9 cellular contexts compared by ENCODE assay signal in the genomic region with DNA sequence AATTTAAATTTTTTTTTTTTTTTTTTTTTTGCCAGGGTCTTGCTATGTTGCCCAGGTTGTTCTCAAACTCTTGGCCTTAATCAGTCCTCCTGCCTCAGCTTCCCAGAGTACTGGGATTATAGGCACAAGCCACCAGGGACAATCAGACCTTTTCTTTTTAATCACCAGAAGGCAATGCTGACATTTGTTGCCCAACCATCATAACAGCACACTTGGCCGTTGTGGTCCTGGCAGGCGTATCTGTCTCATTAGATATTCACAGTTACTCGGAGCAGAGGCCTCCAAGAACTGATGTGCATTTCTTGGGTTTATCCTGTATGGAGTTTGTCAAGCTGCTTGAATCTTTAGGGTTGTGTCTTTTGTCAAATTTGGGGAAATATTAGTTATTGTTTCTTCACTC.
"Had no signal": no experiment of that assay in that cellular context is flagged by ENCODE, and none has a peak within 500 bp of the region (broad histone marks: within the 10 kb centered on the region; RNA-seq: fewer than 3 reads in every experiment).

No MANE protein-coding gene starts in this region.

- H3K4me1 ChIP-seq: HAP-1 had no signal

- ATAC-seq: GM23338, HCT116 had no signal

- H3K36me3 ChIP-seq: HAP-1 had no signal

- H3K27ac ChIP-seq: GM23248 had no signal

- H3K9me3 ChIP-seq: HAP-1 had no signal

- DNase-seq: GM23248, GOT3, H7, H9, HCEC 1CT, HFFc6 had no signal

- H3K4me3 ChIP-seq: GM23248, GM23338, HAP-1 had no signal
